In genomic region chr6:18260448-18261106, GRCh38 we compare ENCODE assay signal across 8 cellular contexts. TPM values are rescaled to one million over a fixed set of nuclear protein-coding genes. Genes with fewer than 3 reads are reported as not detected.
A peak's percentile ranks its signal among the peaks of the same experiment; 100 is the strongest.
DNase-seq lines count a peak whose midpoint lies in the region; ATAC-seq and TF ChIP-seq lines count a peak whose summit lies in the region.

No MANE protein-coding gene starts in this region.

- CTCF ChIA-PET in activated naive CD4-positive, alpha-beta T cell treated with anti-CD3 and anti-CD28 coated beads, Interleukin-2, amount 10 ng/mL, durations not matched to agents 7 days and 5 days (lab: Charles Lee), result no interaction called here

- H3K9me3 ChIP-seq in Karpas-422 (ENCODE audit: low read length), result no peaks in the 10 kb centered on the region

- TF ChIP-seq CTCF in natural killer cell (IDR thresholded peaks at IDR 0.05), result no peak

- peaks cover 66% of the 10 kb centered on the region for H3K36me3 Mint-ChIP-seq in activated CD4-positive, alpha-beta T cell treated with anti-CD3 and anti-CD28 coated beads, Interleukin-2, amount 10 ng/mL, durations not matched to agents 24 days and 14 days (ENCODE audit: low read depth)
- H3K36me3 Mint-ChIP-seq in activated naive CD4-positive, alpha-beta T cell treated with anti-CD3 and anti-CD28 coated beads, Interleukin-2, amount 10 ng/mL, durations not matched to agents 7 days and 5 days, result peaks cover 63% of the 10 kb centered on the region
- H3K36me3 Mint-ChIP-seq in natural killer cell, result peaks cover 2% of the 10 kb centered on the region

- peak overlapping the region; percentile 14 for H3K27ac Mint-ChIP-seq in activated CD4-positive, alpha-beta T cell treated with anti-CD3 and anti-CD28 coated beads, Interleukin-2, amount 10 ng/mL, durations not matched to agents 24 days and 14 days
- peak overlapping the region; percentile 75 for H3K27ac Mint-ChIP-seq in activated naive CD4-positive, alpha-beta T cell treated with anti-CD3 and anti-CD28 coated beads, Interleukin-2, amount 10 ng/mL, durations not matched to agents 7 days and 5 days
- H3K27ac Mint-ChIP-seq in natural killer cell, result peak overlapping the region; percentile 91 to 94

- H3K9me3 Mint-ChIP-seq in activated CD4-positive, alpha-beta T cell treated with anti-CD3 and anti-CD28 coated beads, Interleukin-2, amount 10 ng/mL, durations not matched to agents 24 days and 14 days, result no peaks in the 10 kb centered on the region
- no peaks in the 10 kb centered on the region for H3K9me3 Mint-ChIP-seq in activated naive CD4-positive, alpha-beta T cell treated with anti-CD3 and anti-CD28 coated beads, Interleukin-2, amount 10 ng/mL, durations not matched to agents 7 days and 5 days
- H3K9me3 Mint-ChIP-seq in natural killer cell, result no peaks in the 10 kb centered on the region

- H3K4me3 Mint-ChIP-seq in activated CD4-positive, alpha-beta T cell treated with anti-CD3 and anti-CD28 coated beads, Interleukin-2, amount 10 ng/mL, durations not matched to agents 24 days and 14 days, result peak overlapping the region; percentile 32
- H3K4me3 Mint-ChIP-seq in activated naive CD4-positive, alpha-beta T cell treated with anti-CD3 and anti-CD28 coated beads, Interleukin-2, amount 10 ng/mL, durations not matched to agents 7 days and 5 days, result peak overlapping the region; percentile 29
- H3K4me3 Mint-ChIP-seq in natural killer cell, result peak overlapping the region; percentile 35

- H3K27me3 Mint-ChIP-seq in activated CD4-positive, alpha-beta T cell treated with anti-CD3 and anti-CD28 coated beads, Interleukin-2, amount 10 ng/mL, durations not matched to agents 24 days and 14 days, result no peaks in the 10 kb centered on the region
- H3K27me3 Mint-ChIP-seq in activated naive CD4-positive, alpha-beta T cell treated with anti-CD3 and anti-CD28 coated beads, Interleukin-2, amount 10 ng/mL, durations not matched to agents 7 days and 5 days, result no peaks in the 10 kb centered on the region
- no peaks in the 10 kb centered on the region for H3K27me3 Mint-ChIP-seq in natural killer cell (ENCODE audit: low read depth in 2 of 2)

- peak overlapping the region; percentile 91 for H3K27ac ChIP-seq in Karpas-422 (ENCODE audit: low read length)

- peak; percentile 69 for DNase-seq in activated CD4-positive, alpha-beta T cell treated with anti-CD3 and anti-CD28 coated beads, Interleukin-2, amount 10 ng/mL, durations not matched to agents 24 days and 14 days
- DNase-seq in activated CD4-positive, alpha-beta T cell treated with anti-CD3 and anti-CD28 coated beads for 1 hour, result no peak
- DNase-seq in Karpas-422 (peak; percentile 73), natural killer cell (peak; percentile 24), NCI-H748 (lab: John Stamatoyannopoulos, UW; ENCODE audit: unreplicated experiment) (no peak), DMS53 (lab: John Stamatoyannopoulos, UW) (no peak)
- peak; percentile 29 for DNase-seq in activated naive CD4-positive, alpha-beta T cell treated with anti-CD3 and anti-CD28 coated beads, Interleukin-2, amount 10 ng/mL, durations not matched to agents 7 days and 5 days

- peak overlapping the region; percentile 85; the same call in 1 of the 2 replicates for H3K4me3 ChIP-seq in Karpas-422 (ENCODE audit: low read length)

- H2AFZ ChIP-seq in Karpas-422 (ENCODE audit: low read length), result no peak overlapping the region

- intact Hi-C loops in activated CD4-positive, alpha-beta T cell treated with anti-CD3 and anti-CD28 coated beads, Interleukin-2, amount 10 ng/mL, durations not matched to agents 24 days and 14 days (cut with micrococcal nuclease), result loop anchor here (2.0 to 5.0 kb wide), 5 partner anchors 16 to 553 kb away; partner anchors contain the start of genes KIF13A, NUP153 and RNF144B
- intact Hi-C loops in natural killer cell (cut with micrococcal nuclease), result no loop called here

- H3K27me3 ChIP-seq in Karpas-422 (ENCODE audit: low read length), result no peaks in the 10 kb centered on the region

- H3K4me2 ChIP-seq in Karpas-422 (ENCODE audit: low read depth, low read length, poor library complexity, severe bottlenecking), result peak overlapping the region; percentile 99

- no peaks in the 10 kb centered on the region for H3K9me2 ChIP-seq in Karpas-422 (replicated peaks; ENCODE audit: insufficient read depth, low read length)

- H4K20me1 ChIP-seq in Karpas-422 (ENCODE audit: insufficient read depth, low read depth, low read length), result peaks cover 47% of the 10 kb centered on the region

- peak; percentile 40 for ATAC-seq in GM21825 (IDR thresholded peaks at IDR 0.05; ENCODE audit: unreplicated experiment)
- ATAC-seq in natural killer cell, result peak in 2 of 3 donors; percentile 12 to 30

- peaks cover 84% of the 10 kb centered on the region for H3K79me2 ChIP-seq in Karpas-422 (ENCODE audit: low read length)

- H3K9ac ChIP-seq in Karpas-422 (ENCODE audit: low read length), result peak overlapping the region; percentile 98

- H3K4me1 ChIP-seq in Karpas-422 (ENCODE audit: low read length), result peaks cover 44% of the 10 kb centered on the region

- H3K36me3 ChIP-seq in Karpas-422 (ENCODE audit: insufficient read depth, low read length), result peaks cover 52% of the 10 kb centered on the region

- H3K4me1 Mint-ChIP-seq in activated CD4-positive, alpha-beta T cell treated with anti-CD3 and anti-CD28 coated beads, Interleukin-2, amount 10 ng/mL, durations not matched to agents 24 days and 14 days, result peaks cover 51% of the 10 kb centered on the region
- peaks cover 62% of the 10 kb centered on the region for H3K4me1 Mint-ChIP-seq in activated naive CD4-positive, alpha-beta T cell treated with anti-CD3 and anti-CD28 coated beads, Interleukin-2, amount 10 ng/mL, durations not matched to agents 7 days and 5 days
- H3K4me1 Mint-ChIP-seq in natural killer cell, result peaks cover 54 to 60% of the 10 kb centered on the region in 2 donors

RNA-seq across cellular contexts. Expression of gene DEK, which starts 3.8 kb away (rescaled TPM):
- 170 and 175 TPM in 2 replicates for total RNA-seq in activated CD4-positive, alpha-beta T cell treated with anti-CD3 and anti-CD28 coated beads, Interleukin-2, amount 10 ng/mL, durations not matched to agents 24 days and 14 days
- 154 and 156 TPM in 2 replicates for total RNA-seq in Karpas-422 (2014; rRNA removed; shearing (Covaris generic); ENCODE audit: low replicate concordance)
- 10 to 100 TPM; 79.5 to 89.7 (median 80.9) TPM for total RNA-seq in natural killer cell

Comparison
In these comparisons a context has a peak if more than half of its experiments do, and no peak if none do; other contexts are left out.
1. DNase-seq: peak in activated CD4-positive, alpha-beta T cell treated with anti-CD3 and anti-CD28 coated beads, Interleukin-2, amount 10 ng/mL, durations not matched to agents 24 days and 14 days (single experiment), Karpas-422 (single experiment), activated naive CD4-positive, alpha-beta T cell treated with anti-CD3 and anti-CD28 coated beads, Interleukin-2, amount 10 ng/mL, durations not matched to agents 7 days and 5 days (single experiment) and natural killer cell (single experiment); none in activated CD4-positive, alpha-beta T cell treated with anti-CD3 and anti-CD28 coated beads for 1 hour (single experiment), NCI-H748 (single experiment) and DMS53 (single experiment).
2. H3K27ac Mint-ChIP-seq: peak in every context shown above with its lines; median percentile 92 in natural killer cell; 75 in activated naive CD4-positive, alpha-beta T cell treated with anti-CD3 and anti-CD28 coated beads, Interleukin-2, amount 10 ng/mL, durations not matched to agents 7 days and 5 days; 14 in activated CD4-positive, alpha-beta T cell treated with anti-CD3 and anti-CD28 coated beads, Interleukin-2, amount 10 ng/mL, durations not matched to agents 24 days and 14 days.
3. Peak in every context shown above with its lines, with median percentiles within 50 percentile points of each other: H3K4me3 Mint-ChIP-seq.